2 cellular contexts compared by ENCODE assay signal in genomic region chr2:8004250-8004681, GRCh38.
TF ChIP-seq lines count a peak whose summit lies in the region.

No MANE protein-coding gene starts in this region.

TF ChIP-seq in K562, 482 proteins besides CTCF, POLR2A, EP300 and RAD21 (continued from another document and continues in another):
- TF ChIP-seq ZBTB26 (CRISPR knock-in tag; IDR thresholded peaks at IDR 0.05) (no peak), ARID4B (CRISPR knock-in tag; IDR thresholded peaks at IDR 0.05) (no peak), RBM39 (optimal IDR thresholded peaks at IDR 0.05; ENCODE audit: low read depth, low read length) (no peak), ZNF444 (CRISPR knock-in tag; IDR thresholded peaks at IDR 0.05) (no peak), ZNF76 (CRISPR knock-in tag; IDR thresholded peaks at IDR 0.05; ENCODE audit: borderline replicate concordance) (0 out of 2 replicates have a peak, but pooled peaks have one; percentile 20), ZNF668 (CRISPR knock-in tag; IDR thresholded peaks at IDR 0.05) (no peak), IRF9 (tag; IDR thresholded peaks at IDR 0.05) (0 out of 2 replicates have a peak, but pooled peaks have one; percentile 33), RFX1 (IDR thresholded peaks at IDR 0.05) (0 out of 2 replicates have a peak, but pooled peaks have one; percentile 8), BACH1 (tag; IDR thresholded peaks at IDR 0.05) (no peak), ZNF778 (CRISPR knock-in tag; IDR thresholded peaks at IDR 0.05) (no peak), HMGXB4 (CRISPR knock-in tag; IDR thresholded peaks at IDR 0.05) (no peak), ZNF143 (CRISPR knock-in tag; IDR thresholded peaks at IDR 0.05) (no peak), TCF15 (CRISPR knock-in tag; IDR thresholded peaks at IDR 0.05) (no peak), TCFL5 (CRISPR knock-in tag; conservative IDR thresholded peaks at IDR 0.05) (no peak), ZC3H8 (IDR thresholded peaks at IDR 0.05) (no peak), RBM17 (IDR thresholded peaks at IDR 0.05; ENCODE audit: borderline replicate concordance, low read depth, low read length) (no peak), C11orf30 (IDR thresholded peaks at IDR 0.05; ENCODE audit: low read depth) (no peak), HES1 (IDR thresholded peaks at IDR 0.05; ENCODE audit: low read depth) (no peak), ZNF561 (CRISPR knock-in tag; conservative IDR thresholded peaks at IDR 0.05) (no peak), ETS2 (tag; IDR thresholded peaks at IDR 0.05; ENCODE audit: borderline replicate concordance, poor library complexity, severe bottlenecking) (no peak), DACH1 (IDR thresholded peaks at IDR 0.05; ENCODE audit: partially characterized antibody) (no peak)

TF ChIP-seq in HEK293T, 16 proteins besides CTCF, POLR2A, EP300 and RAD21 (continued from another document):
- TF ChIP-seq FOXA1 (IDR thresholded peaks at IDR 0.05) (no peak), ELF4 (IDR thresholded peaks at IDR 0.05) (no peak), LEF1 (IDR thresholded peaks at IDR 0.05; ENCODE audit: borderline replicate concordance) (no peak), SP1 (IDR thresholded peaks at IDR 0.05) (no peak)
